1 cellular context compared by ENCODE assay signal in genomic region chr5:134503937-134504437, GRCh38.
TF ChIP-seq lines count a peak whose summit lies in the region.

No MANE protein-coding gene starts in this region.

TF ChIP-seq in IMR-90, 13 proteins besides CTCF, POLR2A, EP300 and RAD21 (continued from another document):
- TF ChIP-seq RFX5 (IDR thresholded peaks at IDR 0.05; ENCODE audit: low read depth, low read length): no peak
- no peak for TF ChIP-seq BHLHE40 (IDR thresholded peaks at IDR 0.05; ENCODE audit: low read depth, low read length)
- TF ChIP-seq MAFK (IDR thresholded peaks at IDR 0.05; ENCODE audit: low read depth, low read length): no peak
- TF ChIP-seq NFE2L2 (IDR thresholded peaks at IDR 0.05; ENCODE audit: low read depth, low read length): no peak
- TF ChIP-seq SMC3 (IDR thresholded peaks at IDR 0.05; ENCODE audit: low read depth, low read length): no peak
